In the genomic region with DNA sequence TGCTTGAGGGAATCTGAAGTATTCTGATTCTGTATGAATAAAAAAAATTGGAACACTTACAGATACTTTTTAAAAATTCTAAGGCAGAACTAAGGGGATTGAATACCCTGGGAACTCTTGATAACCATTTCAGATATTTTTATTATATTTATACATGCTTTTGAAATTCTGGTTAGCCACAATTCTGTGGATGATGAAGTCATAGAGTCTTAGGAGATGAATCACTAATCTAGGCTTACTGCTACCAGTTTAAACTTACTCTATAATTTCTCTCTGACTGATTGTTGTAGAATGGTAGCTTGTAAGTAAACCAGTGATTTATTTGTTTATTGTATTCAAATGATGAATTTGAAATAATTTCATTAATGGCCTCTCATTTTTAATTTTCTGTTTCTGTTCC, we compare ENCODE assay signal across 11 cellular contexts. TPM values are rescaled to one million over a fixed set of nuclear protein-coding genes. Genes with fewer than 3 reads are reported as not detected.
DNase-seq lines count a peak whose midpoint lies in the region; ATAC-seq and TF ChIP-seq lines count a peak whose summit lies in the region.
"Had no signal": no experiment of that assay in that cellular context is flagged by ENCODE, and none has a peak within 500 bp of the region (broad histone marks: within the 10 kb centered on the region; RNA-seq: fewer than 3 reads in every experiment).

No MANE protein-coding gene starts in this region.

- no peak for TF ChIP-seq CTCF in AG04449 (IDR thresholded peaks at IDR 0.05; ENCODE audit: insufficient read depth, low read length, missing control alignments)

- ATAC-seq in HG03045 (IDR thresholded peaks at IDR 0.05; ENCODE audit: unreplicated experiment) (no peak), HG03095 (IDR thresholded peaks at IDR 0.05; ENCODE audit: unreplicated experiment) (no peak), GM18511 (IDR thresholded peaks at IDR 0.05; ENCODE audit: unreplicated experiment) (no peak)

- CTCF ChIA-PET in AG04449 (lab: Yijun Ruan, JAX), result interaction anchor here (0.7 to 2.7 kb wide), 4 partner anchors 9 to 216 kb away, joined by 3 to 13 read pairs (median 4); no protein-coding TSS in a partner anchor

- DNase-seq in AG04449 (ENCODE audit: low read depth, low spot score) (peak; percentile 73), HT1080 (ENCODE audit: low read depth) (peak; percentile 79), astrocyte of the hippocampus (ENCODE audit: low read depth, low spot score) (peak; percentile 77), kidney glomerular epithelial cell (lab: John Stamatoyannopoulos, UW) (peak; percentile 89)
- no peak for DNase-seq in activated naive CD4-positive, alpha-beta T cell (lab: John Stamatoyannopoulos, UW)
- DNase-seq: GOT3, naive B cell, substantia nigra had no signal

- POLR2A ChIA-PET in AG04449 (lab: Yijun Ruan, JAX), result interaction anchor here (0.6 to 2.0 kb wide), 2 partner anchors 11 to 42 kb away, joined by 3 to 6 read pairs; partner anchors contain the start of gene SLAIN2

- H3K4me3 ChIP-seq in AG04449 (ENCODE audit: low read depth, low read length), result no peak overlapping the region

RNA-seq across cellular contexts. Expression of gene SLAIN2, which starts 11.4 kb away (rescaled TPM):
- total RNA-seq in HT1080 (2014; rRNA removed; shearing (Covaris generic)), result 37.3 and 64.1 TPM in 2 replicates
- polyA plus RNA-seq in HT1080 (2015; cell fraction: cytosol; rRNA removed), result 48.3 and 61.6 TPM in 2 replicates
- polyA plus RNA-seq in HT1080 (2015; cell fraction: nucleus; rRNA removed), result 27.8 and 37.9 TPM in 2 replicates

Comparison
In these comparisons a context has a peak if more than half of its experiments do, and no peak if none do; other contexts are left out.
1. DNase-seq: peak in AG04449 (single experiment), HT1080 (single experiment), astrocyte of the hippocampus (single experiment) and kidney glomerular epithelial cell (single experiment); none in activated naive CD4-positive, alpha-beta T cell (0 of 4).